Comparison of ENCODE assay signal across 8 cellular contexts in the genomic region with DNA sequence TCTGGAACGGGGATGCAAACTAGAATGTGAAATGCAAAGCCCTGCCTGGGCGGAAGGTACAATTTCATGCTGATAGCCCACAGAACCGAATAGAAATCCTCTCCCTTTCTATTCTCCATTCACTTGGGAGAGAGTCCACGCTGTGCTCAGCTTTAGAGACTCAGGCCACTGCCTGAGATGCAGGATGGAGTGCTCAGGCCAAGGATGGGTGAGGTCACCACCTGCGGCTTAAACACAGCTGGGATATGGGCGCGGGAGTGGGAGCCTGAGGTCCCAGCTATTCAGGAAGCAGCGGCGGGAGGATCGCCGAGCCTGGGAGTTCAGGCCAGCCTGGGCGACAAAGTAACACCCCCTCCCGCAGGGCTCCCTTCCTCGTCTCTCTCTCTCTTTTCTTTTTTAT. TPM values are rescaled to one million over a fixed set of nuclear protein-coding genes. Genes with fewer than 3 reads are reported as not detected.
A peak's percentile ranks its signal among the peaks of the same experiment; 100 is the strongest.
DNase-seq lines count a peak whose midpoint lies in the region; ATAC-seq, FAIRE-seq and TF ChIP-seq lines count a peak whose summit lies in the region.

No MANE protein-coding gene starts in this region.

- H3K4me2 ChIP-seq in astrocyte (ENCODE audit: low read length) = peak overlapping the region; percentile 89
- H3K4me2 ChIP-seq in skeletal muscle satellite cell (ENCODE audit: low read length) = peak overlapping the region; percentile 90

- peak; percentile 2 for DNase-seq in stimulated activated CD4-positive, alpha-beta T cell treated with anti-CD3 and anti-CD28 coated beads, Interleukin-12 subunit alpha, Interleukin-12 subunit beta, amount 100 ng/mL, for 4 hours
- DNase-seq in stimulated activated CD4-positive, alpha-beta T cell treated with anti-CD3 and anti-CD28 coated beads, Interleukin-4, amount 100 ng/mL, for 1 hour = no peak
- DNase-seq in HuH-7.5 (ENCODE audit: low spot score) (peak; percentile 21), astrocyte (ENCODE audit: low read depth) (peak; percentile 64)
- DNase-seq in stimulated activated naive CD4-positive, alpha-beta T cell treated with Interleukin-2 at 50 U/mL for 16 hours (lab: John Stamatoyannopoulos, UW) = no peak

- no peak for FAIRE-seq in astrocyte (lab: Jason Lieb, UNC)

- H3K9ac ChIP-seq in astrocyte (ENCODE audit: low read length) (peak overlapping the region; percentile 64), iPS-20b (ENCODE audit: low read depth, low read length) (peak overlapping the region; percentile 59; the same call in 1 of the 2 replicates), skeletal muscle satellite cell (ENCODE audit: low read depth, low read length) (peak overlapping the region; percentile 52)

- H3K9me3 ChIP-seq in astrocyte (ENCODE audit: insufficient read depth, low read depth, low read length) = no peaks in the 10 kb centered on the region
- H3K9me3 ChIP-seq in iPS-20b (ENCODE audit: insufficient read depth, low read depth, low read length) = no peaks in the 10 kb centered on the region
- no peaks in the 10 kb centered on the region for H3K9me3 ChIP-seq in skeletal muscle satellite cell (replicated peaks; ENCODE audit: low read length)

- H3K9me3 Mint-ChIP-seq in astrocyte (ENCODE audit: unreplicated experiment) = no peaks in the 10 kb centered on the region

- H3K4me3 Mint-ChIP-seq in astrocyte (ENCODE audit: unreplicated experiment) = peak overlapping the region; percentile 96

- peak overlapping the region; percentile 97 for H3K27ac Mint-ChIP-seq in astrocyte (ENCODE audit: unreplicated experiment)

- H3K4me1 ChIP-seq in astrocyte (ENCODE audit: insufficient read depth, low read length) (peaks cover 6% of the 10 kb centered on the region), iPS-20b (ENCODE audit: insufficient read depth, low read length) (no peaks in the 10 kb centered on the region), skeletal muscle satellite cell (ENCODE audit: control insufficient read depth, insufficient read depth, low read length) (peaks cover 7% of the 10 kb centered on the region)

- peaks cover 19% of the 10 kb centered on the region for H3K4me1 Mint-ChIP-seq in astrocyte (ENCODE audit: low read depth, unreplicated experiment)

- TF ChIP-seq CTCF in astrocyte (IDR thresholded peaks at IDR 0.05; ENCODE audit: insufficient read depth, low read depth, low read length) = no peak

- H3K79me2 ChIP-seq in astrocyte (ENCODE audit: insufficient read depth, low read length) = peaks cover 6% of the 10 kb centered on the region

- ATAC-seq in GM19467 (IDR thresholded peaks at IDR 0.05; ENCODE audit: unreplicated experiment) = no peak

- H4K20me1 ChIP-seq in astrocyte (ENCODE audit: insufficient read depth, low read length) = no peaks in the 10 kb centered on the region

- H3K4me3 ChIP-seq in astrocyte (ENCODE audit: insufficient read depth, low read depth, low read length) = peak overlapping the region; percentile 63
- H3K4me3 ChIP-seq in iPS-20b (ENCODE audit: low read length) = peak overlapping the region; percentile 89
- peak overlapping the region; percentile 71 for H3K4me3 ChIP-seq in skeletal muscle satellite cell (ENCODE audit: low read length)

- H3K36me3 ChIP-seq in astrocyte (ENCODE audit: insufficient read depth, low read length) (peaks cover 2% of the 10 kb centered on the region), iPS-20b (ENCODE audit: insufficient read depth, low read depth, low read length) (no peaks in the 10 kb centered on the region), skeletal muscle satellite cell (ENCODE audit: insufficient read depth, low read length) (no peaks in the 10 kb centered on the region)

- H2AFZ ChIP-seq in astrocyte (ENCODE audit: low read depth, low read length) = peak overlapping the region; percentile 85

- peaks cover 6% of the 10 kb centered on the region for H3K36me3 Mint-ChIP-seq in astrocyte (ENCODE audit: low read depth, unreplicated experiment)

- no peaks in the 10 kb centered on the region for H3K27me3 ChIP-seq in astrocyte (ENCODE audit: insufficient read depth, low read length)
- peaks cover 15% of the 10 kb centered on the region; the same call in 1 of the 2 replicates for H3K27me3 ChIP-seq in iPS-20b (ENCODE audit: insufficient read depth, low read length)
- H3K27me3 ChIP-seq in skeletal muscle satellite cell (ENCODE audit: control insufficient read depth, insufficient read depth, low read length) = no peaks in the 10 kb centered on the region

- no peaks in the 10 kb centered on the region for H3K27me3 Mint-ChIP-seq in astrocyte (ENCODE audit: low read depth, unreplicated experiment)

- H3K27ac ChIP-seq in astrocyte (ENCODE audit: low read depth, low read length) = peak overlapping the region; percentile 37
- no peak overlapping the region for H3K27ac ChIP-seq in iPS-20b (ENCODE audit: low read length)

RNA-seq across cellular contexts. Expression of gene ZNF83, which starts 0.4 kb away (rescaled TPM):
- 27.6 and 35.4 TPM in 2 replicates for total RNA-seq in astrocyte
- 25.1 and 29.7 TPM in 2 replicates for total RNA-seq in skeletal muscle satellite cell (2012; rRNA removed)

Comparison
In these comparisons a context has a peak if more than half of its experiments do, and no peak if none do; other contexts are left out.
1. DNase-seq: peak in stimulated activated CD4-positive, alpha-beta T cell treated with anti-CD3 and anti-CD28 coated beads, Interleukin-12 subunit alpha, Interleukin-12 subunit beta, amount 100 ng/mL, for 4 hours (single experiment), HuH-7.5 (single experiment) and astrocyte (single experiment); none in stimulated activated CD4-positive, alpha-beta T cell treated with anti-CD3 and anti-CD28 coated beads, Interleukin-4, amount 100 ng/mL, for 1 hour (single experiment) and stimulated activated naive CD4-positive, alpha-beta T cell treated with Interleukin-2 at 50 U/mL for 16 hours (single experiment).
2. Peak in every context shown above with its lines, with median percentiles within 50 percentile points of each other: H3K4me3 ChIP-seq and H3K9ac ChIP-seq.